Comparison of ENCODE assay signal across 37 cellular contexts in the genomic region with DNA sequence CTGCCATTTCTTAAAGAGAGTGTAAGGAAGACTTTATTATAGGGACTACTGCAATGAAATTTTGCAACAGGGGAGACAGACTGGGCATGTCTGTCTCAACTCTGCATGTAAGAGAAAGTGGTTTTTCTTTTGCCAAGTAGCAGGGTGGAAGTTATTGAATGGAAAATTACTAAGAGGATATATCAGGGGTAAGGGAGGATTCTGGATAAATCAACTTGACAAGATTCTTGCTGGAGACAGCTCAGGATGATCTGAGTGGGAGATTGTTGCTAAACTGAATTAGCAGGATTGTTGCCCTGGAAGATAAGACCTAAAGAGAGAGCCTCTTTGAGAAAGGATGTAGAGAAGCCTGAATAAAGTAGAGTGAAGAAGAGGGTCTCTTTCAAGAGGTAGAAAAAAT.
"Had no signal": no experiment of that assay in that cellular context is flagged by ENCODE, and none has a peak within 500 bp of the region (broad histone marks: within the 10 kb centered on the region; RNA-seq: fewer than 3 reads in every experiment).

No MANE protein-coding gene starts in this region.

- H3K27ac Mint-ChIP-seq: activated CD4-positive, alpha-beta T cell treated with anti-CD3 and anti-CD28 coated beads for 36 hours; activated CD4-positive, alpha-beta T cell treated with anti-CD3 and anti-CD28 coated beads, Interleukin-2, amount 10 ng/mL, durations not matched to agents 7 days and 5 days; activated CD8-positive, alpha-beta T cell treated with anti-CD3 and anti-CD28 coated beads, Interleukin-2, amount 10 ng/mL, durations not matched to agents 7 days and 5 days; activated T-cell treated with anti-CD3 and anti-CD28 coated beads, Interleukin-2, amount 50 U/mL, for 24 hours; activated T-helper 2 cell treated with anti-CD3 and anti-CD28 coated beads, Interferon-gamma antibody, Interleukin-2, Interleukin-4, amounts not matched to agents 10 μg/mL and 5 μg/mL and 100 μg/mL, durations not matched to agents 14 hours and 24 hours and 36 hours; brain had no signal

- H3K4me3 Mint-ChIP-seq: activated CD4-positive, alpha-beta T cell treated with anti-CD3 and anti-CD28 coated beads for 36 hours; activated CD4-positive, alpha-beta T cell treated with anti-CD3 and anti-CD28 coated beads, Interleukin-2, amount 10 ng/mL, durations not matched to agents 7 days and 5 days; activated CD8-positive, alpha-beta T cell treated with anti-CD3 and anti-CD28 coated beads, Interleukin-2, amount 10 ng/mL, durations not matched to agents 7 days and 5 days; activated T-cell treated with anti-CD3 and anti-CD28 coated beads, Interleukin-2, amount 50 U/mL, for 24 hours; brain had no signal

- H3K4me1 ChIP-seq: adrenal gland, Peyer's patch, SJSA1 had no signal

- FAIRE-seq: bronchial epithelial cell, TTC549 had no signal

- ATAC-seq: activated CD4-positive, alpha-beta T cell treated with anti-CD3 and anti-CD28 coated beads for 36 hours; activated CD4-positive, CD25-positive, alpha-beta regulatory T cell treated with anti-CD3 and anti-CD28 coated beads, Interleukin-2, amount 50 U/mL, for 24 hours; activated CD8-positive, alpha-beta T cell treated with anti-CD3 and anti-CD28 coated beads, Interleukin-2, amount 10 ng/mL, durations not matched to agents 7 days and 5 days; activated naive CD4-positive, alpha-beta T cell treated with anti-CD3 and anti-CD28 coated beads, Interleukin-2, amount 50 U/mL, for 72 hours; PC-3 had no signal

- H3K36me3 ChIP-seq: adrenal gland, Peyer's patch, SJSA1 had no signal

- H3K4me1 Mint-ChIP-seq: activated CD4-positive, alpha-beta T cell treated with anti-CD3 and anti-CD28 coated beads for 36 hours; activated CD4-positive, alpha-beta T cell treated with anti-CD3 and anti-CD28 coated beads, Interleukin-2, amount 10 ng/mL, durations not matched to agents 7 days and 5 days had no signal

- H3K9me3 Mint-ChIP-seq: activated CD4-positive, alpha-beta T cell treated with anti-CD3 and anti-CD28 coated beads, Interleukin-2, amount 10 ng/mL, durations not matched to agents 7 days and 5 days had no signal

- H3K27me3 Mint-ChIP-seq: activated CD4-positive, alpha-beta T cell treated with anti-CD3 and anti-CD28 coated beads for 36 hours; activated CD4-positive, alpha-beta T cell treated with anti-CD3 and anti-CD28 coated beads, Interleukin-2, amount 10 ng/mL, durations not matched to agents 7 days and 5 days; activated T-cell treated with anti-CD3 and anti-CD28 coated beads, Interleukin-2, amount 50 U/mL, for 24 hours; brain had no signal

- DNase-seq: activated CD4-positive, alpha-beta T cell treated with anti-CD3 and anti-CD28 coated beads for 36 hours; activated CD4-positive, alpha-beta T cell treated with anti-CD3 and anti-CD28 coated beads, Interleukin-2, amount 10 ng/mL, durations not matched to agents 7 days and 5 days; activated CD4-positive, alpha-beta T cell treated with anti-CD3 and anti-CD28 coated beads, Interleukin-2, amount 50 U/mL, for 48 hours; activated CD8-positive, alpha-beta T cell treated with anti-CD3 and anti-CD28 coated beads, Interleukin-2, amount 10 ng/mL, durations not matched to agents 7 days and 5 days; activated gamma-delta T cell; activated naive CD4-positive, alpha-beta T cell treated with Interleukin-2 at 50 U/mL for 16 hours; activated T-cell treated with anti-CD3 and anti-CD28 coated beads, Interleukin-2, amount 50 U/mL, for 24 hours; adrenal gland; anterior cingulate cortex; caudate nucleus; cerebellar nuclear complex; Kasumi-1; KG1; MM.1S; NCI-H1092 treated with DMSO at 0.1 percent for 48 hours; NCI-H1417; NCI-H146; NCI-H187; NCI-H2029 treated with DMSO at 0.1 percent for 48 hours; NCI-H2107; NCI-H2171; NCI-H446; NCI-H510A treated with DMSO at 0.1 percent for 48 hours; NCI-H526 treated with DMSO at 0.1 percent for 48 hours; NCI-H774; NK-92 treated with Interleukin-12 subunit alpha and Interleukin-12 subunit beta, amount 100 ng/mL, for 24 hours; PC-3; Peyer's patch; RPMI8226; SHP77 treated with DMSO at 0.1 percent for 48 hours had no signal

- H3K9me3 ChIP-seq: adrenal gland, Peyer's patch, SJSA1 had no signal

- H3K27ac ChIP-seq: adrenal gland, Peyer's patch, SJSA1 had no signal

- H3K4me3 ChIP-seq: adrenal gland, Peyer's patch, SJSA1 had no signal

- H3K36me3 Mint-ChIP-seq: brain had no signal
